19 cellular contexts compared by ENCODE assay signal in genomic region chr17:68134046-68134637, GRCh38.
"Had no signal": no experiment of that assay in that cellular context is flagged by ENCODE, and none has a peak within 500 bp of the region (broad histone marks: within the 10 kb centered on the region; RNA-seq: fewer than 3 reads in every experiment).

No MANE protein-coding gene starts in this region.

- H3K27me3 ChIP-seq: body of pancreas, colonic mucosa, neutrophil, transverse colon had no signal

- H3K4me1 ChIP-seq: body of pancreas, colonic mucosa, parathyroid adenoma, transverse colon had no signal

- H3K9me3 ChIP-seq: body of pancreas, colonic mucosa, mucosa of descending colon, neutrophil, transverse colon had no signal

- H3K36me3 ChIP-seq: colonic mucosa had no signal

- H3K27ac ChIP-seq: body of pancreas, colonic mucosa, parathyroid adenoma, transverse colon, WERI-Rb-1 had no signal

- H3K9me3 Mint-ChIP-seq: activated T-cell treated with anti-CD3 and anti-CD28 coated beads, Interleukin-2, amount 50 U/mL, for 24 hours; naive thymus-derived CD4-positive, alpha-beta T cell; stimulated activated naive B cell treated with anti-CD40 and anti-IgM and Interleukin-4, amounts not matched to agents 10 μg/mL and 1 μg/mL and 100 μg/mL, for 72 hours had no signal

- H3K4me3 Mint-ChIP-seq: activated T-cell treated with anti-CD3 and anti-CD28 coated beads, Interleukin-2, amount 50 U/mL, for 24 hours; naive thymus-derived CD4-positive, alpha-beta T cell; stimulated activated naive B cell treated with anti-CD40 and anti-IgM and Interleukin-4, amounts not matched to agents 10 μg/mL and 1 μg/mL and 100 μg/mL, for 72 hours; T-helper 17 cell had no signal

- H3K27me3 Mint-ChIP-seq: activated T-cell treated with anti-CD3 and anti-CD28 coated beads, Interleukin-2, amount 50 U/mL, for 24 hours; naive thymus-derived CD4-positive, alpha-beta T cell; stimulated activated naive B cell treated with anti-CD40 and anti-IgM and Interleukin-4, amounts not matched to agents 10 μg/mL and 1 μg/mL and 100 μg/mL, for 72 hours; T-helper 17 cell had no signal

- H3K4me3 ChIP-seq: body of pancreas, colonic mucosa, mucosa of descending colon, transverse colon had no signal

- ATAC-seq: body of pancreas; mucosa of descending colon; naive thymus-derived CD4-positive, alpha-beta T cell; stimulated activated naive B cell treated with anti-CD40 and anti-IgM and Interleukin-4, amounts not matched to agents 10 μg/mL and 1 μg/mL and 100 μg/mL, for 72 hours; T-helper 17 cell had no signal

- DNase-seq: activated CD4-positive, alpha-beta T cell treated with anti-CD3 and anti-CD28 coated beads, Interleukin-2, amount 50 U/mL, for 48 hours; activated effector memory CD4-positive, alpha-beta T cell treated with Interleukin-2 at 50 U/mL for 16 hours; activated naive CD4-positive, alpha-beta T cell treated with anti-CD3 and anti-CD28 coated beads, Interleukin-2, amount 50 U/mL, for 16 hours; activated T-cell treated with anti-CD3 and anti-CD28 coated beads, Interleukin-2, amount 50 U/mL, for 24 hours; body of pancreas; central memory CD4-positive, alpha-beta T cell; colonic mucosa; foreskin melanocyte; head of caudate nucleus; mammary epithelial cell; mucosa of descending colon; naive thymus-derived CD4-positive, alpha-beta T cell; stimulated activated CD4-positive, alpha-beta T cell treated with anti-CD3 and anti-CD28 coated beads, Interleukin-2, amount 100 ng/mL, for 48 hours; stimulated activated naive B cell treated with anti-CD40 and anti-IgM and Interleukin-4, amounts not matched to agents 10 μg/mL and 1 μg/mL and 100 μg/mL, for 72 hours; T-helper 17 cell; transverse colon; WERI-Rb-1 had no signal

- H3K27ac Mint-ChIP-seq: activated T-cell treated with anti-CD3 and anti-CD28 coated beads, Interleukin-2, amount 50 U/mL, for 24 hours; naive thymus-derived CD4-positive, alpha-beta T cell; T-helper 17 cell had no signal
